Comparison of ENCODE assay signal across 8 cellular contexts in the genomic region with DNA sequence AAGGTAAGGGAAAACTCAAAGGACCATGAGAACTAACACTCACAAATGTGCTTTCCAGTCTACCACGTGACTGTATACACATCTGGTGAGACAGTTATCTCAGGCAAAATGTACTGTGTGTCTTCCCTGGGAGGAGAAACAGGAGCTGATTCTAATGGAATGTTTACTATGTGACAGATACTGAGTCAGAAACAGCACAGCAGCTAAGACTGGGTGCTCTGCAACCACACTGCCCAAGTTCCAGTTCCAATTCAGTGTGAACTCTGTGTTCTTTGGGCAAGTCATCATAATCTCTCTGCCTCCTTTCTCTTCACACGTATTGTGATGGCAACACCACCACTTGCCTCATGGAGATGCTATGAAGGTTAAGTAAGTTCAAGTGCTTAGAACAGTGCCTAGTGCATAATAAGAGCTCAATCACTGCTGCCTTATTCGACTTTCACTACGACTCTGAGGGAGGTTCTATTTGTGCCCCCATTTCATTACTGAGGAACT.
A peak's percentile ranks its signal among the peaks of the same experiment; 100 is the strongest.
DNase-seq lines count a peak whose midpoint lies in the region; ATAC-seq and TF ChIP-seq lines count a peak whose summit lies in the region.

No MANE protein-coding gene starts in this region.

- H3K4me3 ChIP-seq in foreskin fibroblast (ENCODE audit: low read depth in 1 of 2, low read length in 2 of 2) (peak overlapping the region in 1 of 2 donors; percentile 6), sigmoid colon (no peak overlapping the region)

- POLR2A ChIA-PET in activated CD4-positive, alpha-beta memory T cell treated with anti-CD3 and anti-CD28 coated beads for 36 hours (lab: Charles Lee): interaction anchor here (0.6 to 1.8 kb wide), 9 partner anchors 10 to 457 kb away, joined by 3 to 14 read pairs (median 4); no protein-coding TSS in a partner anchor

- peak; percentile 38 for ATAC-seq in HG03097 (IDR thresholded peaks at IDR 0.05; ENCODE audit: low FRiP score, unreplicated experiment)

- H3K27ac Mint-ChIP-seq in activated CD4-positive, alpha-beta memory T cell treated with anti-CD3 and anti-CD28 coated beads for 36 hours: peak overlapping the region; percentile 70

- CTCF ChIA-PET in activated CD4-positive, alpha-beta memory T cell treated with anti-CD3 and anti-CD28 coated beads for 36 hours (lab: Charles Lee): interaction anchor here (1.0 to 6.1 kb wide), 5 partner anchors 11 to 80 kb away, joined by 3 to 28 read pairs (median 4); no protein-coding TSS in a partner anchor

- H3K4me1 Mint-ChIP-seq in activated CD4-positive, alpha-beta memory T cell treated with anti-CD3 and anti-CD28 coated beads for 36 hours (ENCODE audit: low read depth): peaks cover 70% of the 10 kb centered on the region

- intact Hi-C loops in activated CD4-positive, alpha-beta memory T cell treated with anti-CD3 and anti-CD28 coated beads for 36 hours (cut with micrococcal nuclease): loop anchor here (1.0 to 10.0 kb wide), 9 partner anchors 12 to 478 kb away; a partner anchor contains a TSS
- intact Hi-C loops in sigmoid colon (cut with DNase I): no loop called here

- H3K9me3 ChIP-seq in sigmoid colon: no peaks in the 10 kb centered on the region

- no peaks in the 10 kb centered on the region for H3K27me3 ChIP-seq in sigmoid colon

- no peak for TF ChIP-seq POLR2A in sigmoid colon (IDR thresholded peaks at IDR 0.05)

- no peaks in the 10 kb centered on the region for H3K9me3 Mint-ChIP-seq in activated CD4-positive, alpha-beta memory T cell treated with anti-CD3 and anti-CD28 coated beads for 36 hours

- H3K4me3 Mint-ChIP-seq in activated CD4-positive, alpha-beta memory T cell treated with anti-CD3 and anti-CD28 coated beads for 36 hours: peak overlapping the region; percentile 1

- H3K27me3 Mint-ChIP-seq in activated CD4-positive, alpha-beta memory T cell treated with anti-CD3 and anti-CD28 coated beads for 36 hours: no peaks in the 10 kb centered on the region

- H3K27ac ChIP-seq in sigmoid colon: peak overlapping the region; percentile 71 to 86 (median 84)

- in situ Hi-C loops in G401 (cut with HindIII; ENCODE audit: low sequenced_read_pairs): no loop called here

- peaks cover 0 to 6% (median under 1%) of the 10 kb centered on the region in 4 donors for H3K36me3 ChIP-seq in sigmoid colon

- peak; percentile 2 for TF ChIP-seq CTCF in GM12873 (IDR thresholded peaks at IDR 0.05; ENCODE audit: insufficient read depth, low read depth, low read length, missing control alignments)
- TF ChIP-seq CTCF in foreskin fibroblast (IDR thresholded peaks at IDR 0.05; ENCODE audit: low read depth, low read length): no peak
- no peak for TF ChIP-seq CTCF in sigmoid colon (IDR thresholded peaks at IDR 0.05)

- TF ChIP-seq EP300 in sigmoid colon (IDR thresholded peaks at IDR 0.05): peak in 3 of 4 donors; percentile 65 to 95 (median 88)

- WGBS in sigmoid colon, 2 donors: 43 to 63% methylated on average over 4 of the region's 4 CpGs

- peaks cover 8% of the 10 kb centered on the region for H3K36me3 Mint-ChIP-seq in activated CD4-positive, alpha-beta memory T cell treated with anti-CD3 and anti-CD28 coated beads for 36 hours

- peak; percentile 69 for DNase-seq in activated CD4-positive, alpha-beta memory T cell treated with anti-CD3 and anti-CD28 coated beads for 36 hours
- DNase-seq in foreskin fibroblast (peak; percentile 96 to 98), sigmoid colon (peak; percentile 89), iPS-NIHi7 (ENCODE audit: extremely low spot score) (no peak), G401 (ENCODE audit: low spot score) (no peak), iPS-NIHi11 (ENCODE audit: low spot score) (no peak)

- peaks cover 0 to 79% (median 69%) of the 10 kb centered on the region in 4 donors for H3K4me1 ChIP-seq in sigmoid colon

Comparison
In these comparisons a context has a peak if more than half of its experiments do, and no peak if none do; other contexts are left out.
1. DNase-seq: peak in activated CD4-positive, alpha-beta memory T cell treated with anti-CD3 and anti-CD28 coated beads for 36 hours (single experiment), foreskin fibroblast (2 of 2) and sigmoid colon (single experiment); none in iPS-NIHi7 (single experiment), G401 (single experiment) and iPS-NIHi11 (single experiment).